In genomic region chr10:99777918-99778716, GRCh38 we compare ENCODE assay signal across 11 cellular contexts. TPM values are rescaled to one million over a fixed set of nuclear protein-coding genes. Genes with fewer than 3 reads are reported as not detected.
DNase-seq lines count a peak whose midpoint lies in the region; ATAC-seq, FAIRE-seq and TF ChIP-seq lines count a peak whose summit lies in the region.
"Had no signal": no experiment of that assay in that cellular context is flagged by ENCODE, and none has a peak within 500 bp of the region (broad histone marks: within the 10 kb centered on the region; RNA-seq: fewer than 3 reads in every experiment).

No MANE protein-coding gene starts in this region.

- TF ChIP-seq CTCF in astrocyte (IDR thresholded peaks at IDR 0.05; ENCODE audit: insufficient read depth, low read depth, low read length): no peak

- H3K9ac ChIP-seq in astrocyte (ENCODE audit: low read length) (no peak overlapping the region), Karpas-422 (ENCODE audit: low read length) (no peak overlapping the region)

- no peaks in the 10 kb centered on the region for H3K79me2 ChIP-seq in astrocyte (ENCODE audit: insufficient read depth, low read length)
- no peaks in the 10 kb centered on the region for H3K79me2 ChIP-seq in Karpas-422 (ENCODE audit: low read length)

- H3K27ac ChIP-seq in astrocyte (ENCODE audit: low read depth, low read length) (peak overlapping the region; percentile 97), Karpas-422 (ENCODE audit: low read length) (no peak overlapping the region)
- H3K27ac ChIP-seq: adrenal gland, thoracic aorta had no signal

- H2AFZ ChIP-seq in astrocyte (ENCODE audit: low read depth, low read length) (no peak overlapping the region), Karpas-422 (ENCODE audit: low read length) (no peak overlapping the region)

- H3K9me3 Mint-ChIP-seq in astrocyte (ENCODE audit: unreplicated experiment) (no peaks in the 10 kb centered on the region), naive B cell (peaks cover 0 to 7% (median 0%) of the 10 kb centered on the region in 7 donors)

- H3K9me2 ChIP-seq in Karpas-422 (replicated peaks; ENCODE audit: insufficient read depth, low read length): no peaks in the 10 kb centered on the region

- TF ChIP-seq RAD21 in Ishikawa (IDR thresholded peaks at IDR 0.05; ENCODE audit: low read depth): no peak

- TF ChIP-seq EP300 in Ishikawa (IDR thresholded peaks at IDR 0.05; ENCODE audit: borderline replicate concordance): no peak

- DNase-seq in EL: peak; percentile 24
- DNase-seq in astrocyte (ENCODE audit: low read depth): no peak
- no peak for DNase-seq in naive B cell
- no peak for DNase-seq in Karpas-422
- DNase-seq in HuH-7 (ENCODE audit: low spot score): no peak
- DNase-seq: adrenal gland, T-cell had no signal

- FAIRE-seq in astrocyte (lab: Jason Lieb, UNC): no peak

- ATAC-seq in naive B cell (ENCODE audit: low read depth in 2 of 2) (no peak), GM21515 (IDR thresholded peaks at IDR 0.05; ENCODE audit: unreplicated experiment) (no peak), HG03460 (IDR thresholded peaks at IDR 0.05; ENCODE audit: unreplicated experiment) (no peak)
- ATAC-seq: T-cell had no signal

- H4K20me1 ChIP-seq in astrocyte (ENCODE audit: insufficient read depth, low read length) (no peaks in the 10 kb centered on the region), Karpas-422 (ENCODE audit: insufficient read depth, low read depth, low read length) (no peaks in the 10 kb centered on the region)

- H3K36me3 ChIP-seq in astrocyte (ENCODE audit: insufficient read depth, low read length) (no peaks in the 10 kb centered on the region), Karpas-422 (ENCODE audit: insufficient read depth, low read length) (no peaks in the 10 kb centered on the region)
- H3K36me3 ChIP-seq: adrenal gland, thoracic aorta had no signal

- H3K4me1 Mint-ChIP-seq in astrocyte (ENCODE audit: low read depth, unreplicated experiment): peaks cover 33% of the 10 kb centered on the region
- H3K4me1 Mint-ChIP-seq in naive B cell: peaks cover 26 to 36% (median 31%) of the 10 kb centered on the region in 3 donors

- no peaks in the 10 kb centered on the region for H3K36me3 Mint-ChIP-seq in astrocyte (ENCODE audit: low read depth, unreplicated experiment)
- H3K36me3 Mint-ChIP-seq in naive B cell: no peaks in the 10 kb centered on the region

- H3K4me1 ChIP-seq in astrocyte (ENCODE audit: insufficient read depth, low read length) (peaks cover 30% of the 10 kb centered on the region), Karpas-422 (ENCODE audit: low read length) (no peaks in the 10 kb centered on the region; the same call in 1 of the 2 replicates)

- H3K4me2 ChIP-seq in astrocyte (ENCODE audit: low read length): peak overlapping the region; percentile 88
- H3K4me2 ChIP-seq in Karpas-422 (ENCODE audit: low read depth, low read length, poor library complexity, severe bottlenecking): no peak overlapping the region

- no peak overlapping the region for H3K4me3 Mint-ChIP-seq in astrocyte (ENCODE audit: unreplicated experiment)
- peak overlapping the region in 7 of 8 donors; percentile 37 to 74 (median 53) for H3K4me3 Mint-ChIP-seq in naive B cell
- H3K4me3 Mint-ChIP-seq: T-cell had no signal

- no peaks in the 10 kb centered on the region for H3K27me3 Mint-ChIP-seq in astrocyte (ENCODE audit: low read depth, unreplicated experiment)
- H3K27me3 Mint-ChIP-seq in naive B cell: no peaks in the 10 kb centered on the region
- H3K27me3 Mint-ChIP-seq: T-cell had no signal

- no peaks in the 10 kb centered on the region for H3K9me3 ChIP-seq in astrocyte (ENCODE audit: insufficient read depth, low read depth, low read length)
- no peaks in the 10 kb centered on the region for H3K9me3 ChIP-seq in Karpas-422 (ENCODE audit: low read length)
- H3K9me3 ChIP-seq: adrenal gland, thoracic aorta had no signal

- H3K27me3 ChIP-seq in astrocyte (ENCODE audit: insufficient read depth, low read length): no peaks in the 10 kb centered on the region
- H3K27me3 ChIP-seq in Karpas-422 (ENCODE audit: low read length): no peaks in the 10 kb centered on the region
- H3K27me3 ChIP-seq: adrenal gland had no signal

- no peak overlapping the region for H3K4me3 ChIP-seq in astrocyte (ENCODE audit: insufficient read depth, low read depth, low read length)
- H3K4me3 ChIP-seq in Karpas-422 (ENCODE audit: low read length): no peak overlapping the region
- H3K4me3 ChIP-seq: adrenal gland, thoracic aorta had no signal

- H3K27ac Mint-ChIP-seq in astrocyte (ENCODE audit: unreplicated experiment) (peak overlapping the region; percentile 99), naive B cell (peak overlapping the region; percentile 19 to 92 (median 68))
- H3K27ac Mint-ChIP-seq: T-cell had no signal

TF ChIP-seq in Ishikawa, 13 proteins besides CTCF, POLR2A, EP300 and RAD21:
- 0 out of 2 replicates have a peak, but pooled peaks have one; percentile 43 for TF ChIP-seq MAX (IDR thresholded peaks at IDR 0.05)
- no peak; the same call in 1 of the 2 replicates for TF ChIP-seq NFIC (IDR thresholded peaks at IDR 0.05)
- TF ChIP-seq YY1 (IDR thresholded peaks at IDR 0.05; ENCODE audit: low read depth): no peak
- TF ChIP-seq ZBTB7A (IDR thresholded peaks at IDR 0.05; ENCODE audit: low read depth): no peak
- no peak for TF ChIP-seq FOXM1 (IDR thresholded peaks at IDR 0.05; ENCODE audit: borderline replicate concordance, low read depth)
- TF ChIP-seq USF1 (IDR thresholded peaks at IDR 0.05): peak; percentile 65
- no peak for TF ChIP-seq CEBPB (IDR thresholded peaks at IDR 0.05)

RNA-seq across cellular contexts. Expression of gene ABCC2, which starts 4.3 kb away (rescaled TPM):
- total RNA-seq in astrocyte: 0.31 and 0.59 TPM in 2 replicates
- polyA plus RNA-seq in naive B cell (ENCODE audit: low read depth in 6 of 6): 1 to 10 TPM in 2 of 6 donors, under 1 TPM in 3, not detected in 1; 0.44 to 1.5 (median 0.63) TPM
- 0.07 and 1.4 TPM in 2 replicates for total RNA-seq in Karpas-422 (2014; rRNA removed; shearing (Covaris generic); ENCODE audit: low replicate concordance)

RNA-seq across cellular contexts. Expression of gene CUTC, which starts 46.1 kb away (rescaled TPM):
- 10.3 and 11.6 TPM in 2 replicates for total RNA-seq in astrocyte
- 100 to 1,000 TPM in 1 of 6 donors, 10 to 100 TPM in 5; 68.3 to 112 (median 73.7) TPM for polyA plus RNA-seq in naive B cell (ENCODE audit: low read depth in 6 of 6)
- total RNA-seq in Karpas-422 (2014; rRNA removed; shearing (Covaris generic); ENCODE audit: low replicate concordance): 20.1 and 22.9 TPM in 2 replicates

RNA-seq across cellular contexts. Expression of gene COX15, which starts 46.2 kb away (rescaled TPM):
- total RNA-seq in astrocyte: 30.2 and 33.4 TPM in 2 replicates
- polyA plus RNA-seq in naive B cell (ENCODE audit: low read depth in 6 of 6): 10 to 100 TPM; 34.9 to 61.5 (median 42.1) TPM
- total RNA-seq in Karpas-422 (2014; rRNA removed; shearing (Covaris generic); ENCODE audit: low replicate concordance): 45.6 and 53.3 TPM in 2 replicates
